Comparison of ENCODE assay signal across 23 cellular contexts in genomic region chr4:147704846-147705245, GRCh38. TPM values are rescaled to one million over a fixed set of nuclear protein-coding genes. Genes with fewer than 3 reads are reported as not detected.
A peak's percentile ranks its signal among the peaks of the same experiment; 100 is the strongest.
DNase-seq lines count a peak whose midpoint lies in the region; ATAC-seq and TF ChIP-seq lines count a peak whose summit lies in the region.
"Had no signal": no experiment of that assay in that cellular context is flagged by ENCODE, and none has a peak within 500 bp of the region (broad histone marks: within the 10 kb centered on the region; RNA-seq: fewer than 3 reads in every experiment).

No MANE protein-coding gene starts in this region.

- H3K4me3 ChIP-seq in right atrium auricular region (no peak overlapping the region), tibial artery (no peak overlapping the region)

- in situ Hi-C loops in Caki2 (cut with HindIII; ENCODE audit: low pct_unique_long_range_greater_than_20kb, low sequenced_read_pairs), result loop anchor here (25.0 kb wide), 1 partner anchor 157 kb away; no protein-coding TSS in a partner anchor

- no peaks in the 10 kb centered on the region for H3K27me3 ChIP-seq in right atrium auricular region
- no peaks in the 10 kb centered on the region for H3K27me3 ChIP-seq in tibial artery

- H3K27ac ChIP-seq in right atrium auricular region (no peak overlapping the region), tibial artery (no peak overlapping the region)

- no peaks in the 10 kb centered on the region for H3K27me3 Mint-ChIP-seq in endothelial cell (ENCODE audit: unreplicated experiment)

- intact Hi-C loops in tibial artery (cut with DNase I; ENCODE audit: low total_unique reads), result no loop called here

- no peak overlapping the region for H3K27ac Mint-ChIP-seq in endothelial cell (ENCODE audit: unreplicated experiment)
- H3K27ac Mint-ChIP-seq: CD8-positive, alpha-beta T cell; T-helper 1 cell treated with Interleukin-12 subunit alpha and Interleukin-12 subunit beta and Interleukin-4 antibody, amounts not matched to agents 30 μg/mL and 1 μg/mL, for 36 hours had no signal

- H3K4me1 Mint-ChIP-seq in endothelial cell (ENCODE audit: unreplicated experiment), result no peaks in the 10 kb centered on the region

- peak; percentile 71 for DNase-seq in Caki2 (ENCODE audit: low read depth)
- DNase-seq in kidney tubule cell (ENCODE audit: low spot score), result peak; percentile 62
- DNase-seq in right atrium auricular region (ENCODE audit: low spot score), result no peak
- no peak for DNase-seq in endothelial cell (ENCODE audit: low spot score)
- no peak for DNase-seq in tibial artery
- DNase-seq: 8988T; AML-193; C1 segment of cervical spinal cord; Calu3; CD8-positive, alpha-beta T cell; DMS153; H7; Kasumi-1; NCI-H1417; NCI-H1694 treated with DMSO at 0.1 percent for 48 hours; NCI-H446 treated with DMSO at 0.1 percent for 48 hours; NCI-H526 treated with DMSO at 0.1 percent for 48 hours; OCI-M1; Right ventricle myocardium superior had no signal

- H3K9me3 Mint-ChIP-seq in endothelial cell (ENCODE audit: unreplicated experiment), result no peaks in the 10 kb centered on the region
- H3K9me3 Mint-ChIP-seq: T-helper 1 cell treated with Interleukin-12 subunit alpha and Interleukin-12 subunit beta and Interleukin-4 antibody, amounts not matched to agents 30 μg/mL and 1 μg/mL, for 36 hours had no signal

- TF ChIP-seq CTCF in right atrium auricular region (IDR thresholded peaks at IDR 0.05) (no peak), endothelial cell (IDR thresholded peaks at IDR 0.05; ENCODE audit: unreplicated experiment) (no peak), tibial artery (IDR thresholded peaks at IDR 0.05) (no peak)

- peak; percentile 62 for ATAC-seq in GM21423 (IDR thresholded peaks at IDR 0.05; ENCODE audit: unreplicated experiment)
- peak; percentile 64 for ATAC-seq in HG03571 (IDR thresholded peaks at IDR 0.05; ENCODE audit: unreplicated experiment)
- no peak for ATAC-seq in GM21825 (IDR thresholded peaks at IDR 0.05; ENCODE audit: unreplicated experiment)
- ATAC-seq: CD8-positive, alpha-beta T cell had no signal

- no peaks in the 10 kb centered on the region for H3K36me3 Mint-ChIP-seq in endothelial cell (ENCODE audit: low read depth, unreplicated experiment)
- H3K36me3 Mint-ChIP-seq: CD8-positive, alpha-beta T cell had no signal

- H3K4me1 ChIP-seq in right atrium auricular region (no peaks in the 10 kb centered on the region), tibial artery (peaks cover 0 to 8% (median 0%) of the 10 kb centered on the region in 4 donors)

- no peak overlapping the region for H3K4me3 Mint-ChIP-seq in endothelial cell (ENCODE audit: unreplicated experiment)
- H3K4me3 Mint-ChIP-seq: CD8-positive, alpha-beta T cell; T-helper 1 cell treated with Interleukin-12 subunit alpha and Interleukin-12 subunit beta and Interleukin-4 antibody, amounts not matched to agents 30 μg/mL and 1 μg/mL, for 36 hours had no signal

- peaks cover 0 to 3% of the 10 kb centered on the region in 2 donors for H3K9me3 ChIP-seq in right atrium auricular region
- H3K9me3 ChIP-seq in tibial artery, result peaks cover 0 to 4% (median 0%) of the 10 kb centered on the region in 3 donors

- H3K36me3 ChIP-seq in right atrium auricular region (no peaks in the 10 kb centered on the region), tibial artery (no peaks in the 10 kb centered on the region)

RNA-seq across cellular contexts. Expression of gene PRMT9, which starts 20.9 kb away (rescaled TPM):
- 10.2 and 12.9 TPM in 2 replicates for total RNA-seq in Caki2 (2014; rRNA removed; shearing (Covaris generic); ENCODE audit: low replicate concordance)
- total RNA-seq in right atrium auricular region, result 1 to 10 TPM; 5.0 to 5.2 TPM
- 8.3 TPM for total RNA-seq in endothelial cell (ENCODE audit: unreplicated experiment)

RNA-seq across cellular contexts. Expression of gene ARHGAP10, which starts 27.0 kb away (rescaled TPM):
- total RNA-seq in Caki2 (2014; rRNA removed; shearing (Covaris generic); ENCODE audit: low replicate concordance), result 4.4 and 8.3 TPM in 2 replicates
- total RNA-seq in right atrium auricular region (10 to 100 TPM; 36.1 to 43.5 TPM), endothelial cell (ENCODE audit: unreplicated experiment) (4.6 TPM)

Comparison
In these comparisons a context has a peak if more than half of its experiments do, and no peak if none do; other contexts are left out.
1. DNase-seq: peak in Caki2 (single experiment) and kidney tubule cell (single experiment); none in right atrium auricular region (single experiment), endothelial cell (single experiment) and tibial artery (0 of 2).